Comparison of ENCODE assay signal across 14 cellular contexts in the genomic region with DNA sequence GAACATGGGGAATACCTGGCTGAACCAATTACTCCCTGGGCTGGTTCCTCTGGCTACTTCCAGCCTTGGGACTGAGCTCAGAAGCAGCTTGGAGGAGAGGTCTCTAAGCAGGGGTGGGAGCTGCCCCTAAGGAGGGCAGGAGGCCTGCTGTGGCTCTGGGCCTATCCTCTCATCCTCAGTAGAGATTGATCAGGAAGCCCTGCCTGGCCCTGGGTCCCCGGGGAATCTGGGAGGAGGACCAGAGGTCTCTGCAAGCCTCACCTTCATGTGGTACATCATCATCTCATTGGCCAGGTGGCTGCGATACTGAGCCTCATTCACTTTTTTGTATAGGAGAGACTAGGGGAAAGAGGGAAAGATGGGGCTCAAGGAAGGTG.
DNase-seq lines count a peak whose midpoint lies in the region; ATAC-seq and TF ChIP-seq lines count a peak whose summit lies in the region.
"Had no signal": no experiment of that assay in that cellular context is flagged by ENCODE, and none has a peak within 500 bp of the region (broad histone marks: within the 10 kb centered on the region; RNA-seq: fewer than 3 reads in every experiment).

No MANE protein-coding gene starts in this region.

- H3K4me3 ChIP-seq in right atrium auricular region = no peak overlapping the region
- H3K4me3 ChIP-seq in lower lobe of right lung = no peak overlapping the region
- no peak overlapping the region for H3K4me3 ChIP-seq in upper lobe of right lung
- H3K4me3 ChIP-seq: A549 had no signal

- H3K36me3 ChIP-seq in right atrium auricular region (no peaks in the 10 kb centered on the region), lower lobe of right lung (peaks cover 8% of the 10 kb centered on the region), upper lobe of right lung (no peaks in the 10 kb centered on the region)

- DNase-seq in Right ventricle myocardium superior (peak; percentile 24), right atrium auricular region (ENCODE audit: low spot score) (no peak), T-helper 17 cell (no peak), lower lobe of right lung (peak; percentile 23), upper lobe of right lung (peak; percentile 38), GM13977 (ENCODE audit: low spot score) (no peak), putamen (ENCODE audit: low spot score) (no peak)
- DNase-seq: DMS79, GOT3, NCI-H1436, NCI-H2029 treated with DMSO at 0.1 percent for 48 hours, NCI-H510A treated with DMSO at 0.1 percent for 48 hours had no signal

- H3K9me3 ChIP-seq in right atrium auricular region (no peaks in the 10 kb centered on the region), T-helper 17 cell (ENCODE audit: control insufficient read depth, low read length, poor library complexity, severe bottlenecking) (no peaks in the 10 kb centered on the region), lower lobe of right lung (no peaks in the 10 kb centered on the region), upper lobe of right lung (no peaks in the 10 kb centered on the region)
- H3K9me3 ChIP-seq: A549 had no signal

- intact Hi-C loops in Right ventricle myocardium superior (cut with DNase I) = no loop called here
- intact Hi-C loops in lower lobe of right lung (cut with DNase I) = no loop called here
- intact Hi-C loops in upper lobe of right lung (cut with DNase I) = no loop called here

- no peak overlapping the region for H3K27ac ChIP-seq in right atrium auricular region
- no peak overlapping the region for H3K27ac ChIP-seq in lower lobe of right lung
- H3K27ac ChIP-seq in upper lobe of right lung = no peak overlapping the region
- H3K27ac ChIP-seq: A549 had no signal

- H3K4me3 Mint-ChIP-seq in T-helper 17 cell = peak overlapping the region; percentile 86

- in situ Hi-C loops in GM13977 (cut with MboI; ENCODE audit: low pct_unique_long_range_greater_than_20kb, low sequenced_read_pairs, unreplicated experiment) = loop anchor here (10.0 kb wide), 1 partner anchor 62 kb away; no protein-coding TSS in a partner anchor

- ATAC-seq in Right ventricle myocardium superior (ENCODE audit: poor library complexity) (no peak), T-helper 17 cell (no peak), lower lobe of right lung (no peak), upper lobe of right lung (no peak)
- ATAC-seq: A549, Panc1 had no signal

- H3K27ac Mint-ChIP-seq in T-helper 17 cell = no peak overlapping the region

- H3K27me3 ChIP-seq in right atrium auricular region = no peaks in the 10 kb centered on the region
- H3K27me3 ChIP-seq in lower lobe of right lung (ENCODE audit: low read depth) = peaks cover 28% of the 10 kb centered on the region
- H3K27me3 ChIP-seq in upper lobe of right lung = peaks cover 13% of the 10 kb centered on the region

- peaks cover 4% of the 10 kb centered on the region for H3K36me3 Mint-ChIP-seq in T-helper 17 cell (ENCODE audit: low read depth)

- TF ChIP-seq CTCF in right atrium auricular region (IDR thresholded peaks at IDR 0.05) (no peak), lower lobe of right lung (IDR thresholded peaks at IDR 0.05) (no peak), upper lobe of right lung (IDR thresholded peaks at IDR 0.05) (no peak), GM13977 (IDR thresholded peaks at IDR 0.05; ENCODE audit: extremely low read depth, insufficient read depth, missing control alignments) (no peak)

- peaks cover 18% of the 10 kb centered on the region for H3K27me3 Mint-ChIP-seq in T-helper 17 cell

- H3K4me1 ChIP-seq in right atrium auricular region (peaks cover 0 to 14% of the 10 kb centered on the region in 2 donors), lower lobe of right lung (peaks cover 20% of the 10 kb centered on the region), upper lobe of right lung (peaks cover 5% of the 10 kb centered on the region)
- H3K4me1 ChIP-seq: A549 had no signal

- peaks cover 34% of the 10 kb centered on the region for H3K4me1 Mint-ChIP-seq in T-helper 17 cell

Comparison
In these comparisons a context has a peak if more than half of its experiments do, and no peak if none do; other contexts are left out.
1. DNase-seq: peak in Right ventricle myocardium superior (single experiment), lower lobe of right lung (single experiment) and upper lobe of right lung (single experiment); none in right atrium auricular region (single experiment), T-helper 17 cell (0 of 3), GM13977 (single experiment) and putamen (single experiment).